In the genomic region with DNA sequence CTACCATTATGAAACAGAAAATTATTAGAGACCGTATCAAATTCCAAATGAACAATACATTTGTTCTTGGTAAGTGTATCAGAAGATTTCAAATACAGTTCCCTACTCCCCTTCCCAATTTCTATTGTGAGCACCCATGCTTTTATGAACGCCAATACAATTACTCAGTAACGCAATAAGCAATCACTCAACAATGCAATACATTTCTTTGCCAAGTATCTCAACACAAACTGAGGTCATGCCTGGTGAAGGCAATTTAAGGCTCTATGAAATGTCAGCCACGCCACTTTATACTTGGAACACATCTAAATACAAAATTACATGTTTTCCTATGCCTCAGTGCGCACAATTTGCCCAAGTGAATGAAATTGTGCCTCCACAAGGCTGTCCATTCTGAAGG, we compare ENCODE assay signal across 8 cellular contexts. TPM values are rescaled to one million over a fixed set of nuclear protein-coding genes. Genes with fewer than 3 reads are reported as not detected.
DNase-seq lines count a peak whose midpoint lies in the region; ATAC-seq and TF ChIP-seq lines count a peak whose summit lies in the region.

No MANE protein-coding gene starts in this region.

- H3K9me3 ChIP-seq in left lung (no peaks in the 10 kb centered on the region), testis (no peaks in the 10 kb centered on the region)

- no peaks in the 10 kb centered on the region for H3K27me3 Mint-ChIP-seq in activated T-cell treated with anti-CD3 and anti-CD28 coated beads, Interleukin-2, amount 50 U/mL, for 24 hours

- peaks cover 28% of the 10 kb centered on the region for H3K4me1 Mint-ChIP-seq in activated T-cell treated with anti-CD3 and anti-CD28 coated beads, Interleukin-2, amount 50 U/mL, for 24 hours (ENCODE audit: low read depth)

- peak overlapping the region; percentile 99 for H3K27ac Mint-ChIP-seq in activated T-cell treated with anti-CD3 and anti-CD28 coated beads, Interleukin-2, amount 50 U/mL, for 24 hours

- no peaks in the 10 kb centered on the region for H3K27me3 ChIP-seq in left lung
- H3K27me3 ChIP-seq in testis: no peaks in the 10 kb centered on the region

- H3K36me3 ChIP-seq in left lung (no peaks in the 10 kb centered on the region), testis (ENCODE audit: low read depth, missing control alignments) (no peaks in the 10 kb centered on the region)

- peak overlapping the region in 1 of 2 donors; percentile 81 for H3K27ac ChIP-seq in left lung
- peak overlapping the region in 1 of 2 donors; percentile 68 for H3K27ac ChIP-seq in testis

- intact Hi-C loops in left lung (cut with DNase I): no loop called here
- intact Hi-C loops in testis (cut with DNase I; ENCODE audit: low total_unique reads): no loop called here

- H3K4me3 Mint-ChIP-seq in activated T-cell treated with anti-CD3 and anti-CD28 coated beads, Interleukin-2, amount 50 U/mL, for 24 hours: peak overlapping the region; percentile 92

- no peak for DNase-seq in activated T-cell treated with anti-CD3 and anti-CD28 coated beads, Interleukin-2, amount 50 U/mL, for 24 hours
- DNase-seq in activated T-cell treated with anti-CD3 and anti-CD28 coated beads, Interleukin-2, amount 50 U/mL, for 48 hours: no peak
- peak; percentile 8 for DNase-seq in astrocyte of the hippocampus (ENCODE audit: low read depth, low spot score)
- no peak for DNase-seq in left lung
- no peak for DNase-seq in testis
- DNase-seq in stimulated activated CD4-positive, alpha-beta T cell treated with anti-CD3 and anti-CD28 coated beads, Interleukin-2, amount 100 ng/mL, for 24 hours: no peak
- no peak for DNase-seq in ureter (ENCODE audit: low spot score)

- H3K9me3 Mint-ChIP-seq in activated T-cell treated with anti-CD3 and anti-CD28 coated beads, Interleukin-2, amount 50 U/mL, for 24 hours: no peaks in the 10 kb centered on the region

- 46 to 54% methylated on average over 4 to 5 of the region's 5 CpGs for WGBS in testis, 2 donors

- ATAC-seq in left lung: no peak
- no peak for ATAC-seq in HG03139 (IDR thresholded peaks at IDR 0.05; ENCODE audit: unreplicated experiment)

- H3K4me1 ChIP-seq in left lung: no peaks in the 10 kb centered on the region
- H3K4me1 ChIP-seq in testis: no peaks in the 10 kb centered on the region

- H3K4me3 ChIP-seq in left lung: peak overlapping the region; percentile 47 to 57
- peak overlapping the region; percentile 57 to 70 for H3K4me3 ChIP-seq in testis

- no peak for TF ChIP-seq POLR2A in testis (IDR thresholded peaks at IDR 0.05)

- TF ChIP-seq CTCF in left lung (IDR thresholded peaks at IDR 0.05) (no peak), testis (IDR thresholded peaks at IDR 0.05) (no peak)

- H3K36me3 Mint-ChIP-seq in activated T-cell treated with anti-CD3 and anti-CD28 coated beads, Interleukin-2, amount 50 U/mL, for 24 hours (ENCODE audit: low read depth): peaks cover 34% of the 10 kb centered on the region

RNA-seq across cellular contexts. Expression of a gene that starts 0.7 kb away (rescaled TPM):
- total RNA-seq in left lung (10 to 100 TPM; 11.6 to 20.3 TPM), testis (10 to 100 TPM; 20.6 to 31.7 TPM), ureter (31.8 TPM)
- polyA plus RNA-seq in testis (ENCODE audit: insufficient read depth, low read depth, low replicate concordance): 16.6 TPM
